In the genomic region with DNA sequence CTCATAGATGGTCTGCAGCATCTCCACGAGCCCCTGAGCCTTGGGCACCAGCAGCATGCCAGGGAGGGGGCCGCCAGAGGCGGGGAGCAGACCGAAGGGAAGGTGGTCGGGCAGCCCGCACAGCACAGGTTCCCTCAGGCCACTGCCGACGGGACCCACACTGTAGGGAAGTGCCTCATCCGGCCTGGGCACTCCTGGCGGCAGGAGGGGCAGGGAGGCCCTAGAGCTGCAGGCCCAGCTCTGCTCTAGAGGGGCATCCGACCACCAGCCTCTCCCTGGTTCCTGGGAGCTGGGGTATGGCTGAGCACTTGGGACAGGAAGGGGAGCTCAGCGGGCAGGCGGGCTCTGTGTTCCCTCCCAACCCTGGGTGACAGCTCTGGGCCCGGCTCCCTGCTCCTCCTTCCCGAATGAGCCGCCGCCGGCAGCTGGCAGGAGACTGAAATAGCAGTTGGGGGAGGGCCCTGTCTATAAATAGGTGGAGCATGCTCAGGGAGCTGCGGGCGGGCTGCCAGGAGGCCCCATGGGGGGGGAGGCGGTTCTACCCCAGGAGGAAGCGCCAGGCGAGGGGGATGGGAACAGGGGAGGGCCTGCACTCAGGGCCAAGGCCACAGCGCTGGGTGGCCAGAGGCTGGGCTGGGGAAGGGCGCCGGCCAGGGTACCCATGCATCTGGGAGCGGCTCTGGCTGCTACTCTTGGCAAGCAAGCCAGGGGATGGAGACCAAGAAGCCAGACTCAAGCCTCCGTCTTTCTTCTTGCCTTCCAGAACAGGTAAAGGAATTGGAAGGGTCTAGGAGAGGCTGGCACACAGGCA, we compare ENCODE assay signal across 1 cellular context.
TF ChIP-seq lines count a peak whose summit lies in the region.

No MANE protein-coding gene starts in this region.

TF ChIP-seq in HepG2, 621 proteins besides CTCF, POLR2A, EP300 and RAD21 (continued from another document and continues in another):
- TF ChIP-seq, protein P1, sequence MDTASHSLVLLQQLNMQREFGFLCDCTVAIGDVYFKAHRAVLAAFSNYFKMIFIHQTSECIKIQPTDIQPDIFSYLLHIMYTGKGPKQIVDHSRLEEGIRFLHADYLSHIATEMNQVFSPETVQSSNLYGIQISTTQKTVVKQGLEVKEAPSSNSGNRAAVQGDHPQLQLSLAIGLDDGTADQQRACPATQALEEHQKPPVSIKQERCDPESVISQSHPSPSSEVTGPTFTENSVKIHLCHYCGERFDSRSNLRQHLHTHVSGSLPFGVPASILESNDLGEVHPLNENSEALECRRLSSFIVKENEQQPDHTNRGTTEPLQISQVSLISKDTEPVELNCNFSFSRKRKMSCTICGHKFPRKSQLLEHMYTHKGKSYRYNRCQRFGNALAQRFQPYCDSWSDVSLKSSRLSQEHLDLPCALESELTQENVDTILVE (CRISPR knock-in tag; IDR thresholded peaks at IDR 0.05): peak; percentile 96
- TF ChIP-seq ZNF124 (CRISPR knock-in tag; IDR thresholded peaks at IDR 0.05) (peak; percentile 96), ETV6 (CRISPR knock-in tag; conservative IDR thresholded peaks at IDR 0.05) (peak; percentile 95), NBN (conservative IDR thresholded peaks at IDR 0.05) (no peak), TOPORS (CRISPR knock-in tag; IDR thresholded peaks at IDR 0.05) (peak; percentile 88), NFE2L2 (IDR thresholded peaks at IDR 0.05; ENCODE audit: low read length) (no peak; the same call in 1 of the 2 replicates), SRY (CRISPR knock-in tag; IDR thresholded peaks at IDR 0.05) (peak; percentile 78; the same call in 1 of the 2 replicates), MTF2 (CRISPR knock-in tag; IDR thresholded peaks at IDR 0.05; ENCODE audit: borderline replicate concordance) (no peak), CEBPB (IDR thresholded peaks at IDR 0.05; ENCODE audit: borderline replicate concordance, low read depth, low read length) (no peak), PRPF4 (IDR thresholded peaks at IDR 0.05; ENCODE audit: low read depth, low read length, poor library complexity, severe bottlenecking) (peak; percentile 99), BRD4 (CRISPR knock-in tag; IDR thresholded peaks at IDR 0.05) (peak; percentile 43), NFKB2 (CRISPR knock-in tag; IDR thresholded peaks at IDR 0.05; ENCODE audit: borderline replicate concordance) (peak; percentile 80; the same call in 1 of the 2 replicates), RFX3 (CRISPR knock-in tag; IDR thresholded peaks at IDR 0.05) (0 out of 2 replicates have a peak, but pooled peaks have one; percentile 36), RFX5 (IDR thresholded peaks at IDR 0.05; ENCODE audit: low read depth, low read length) (peak; percentile 16; the same call in 1 of the 2 replicates), ZNF775 (CRISPR knock-in tag; IDR thresholded peaks at IDR 0.05; ENCODE audit: borderline replicate concordance) (peak; percentile 84; the same call in 1 of the 2 replicates), REPIN1 (CRISPR knock-in tag; IDR thresholded peaks at IDR 0.05; ENCODE audit: borderline replicate concordance, low read depth) (peak; percentile 99), SMYD3 (CRISPR knock-in tag; IDR thresholded peaks at IDR 0.05) (peak; percentile 97), SETDB1 (CRISPR knock-in tag; IDR thresholded peaks at IDR 0.05; ENCODE audit: borderline replicate concordance) (no peak), ZNF34 (CRISPR knock-in tag; IDR thresholded peaks at IDR 0.05; ENCODE audit: borderline replicate concordance) (peak; percentile 93; the same call in 1 of the 2 replicates), ZNF333 (CRISPR knock-in tag; IDR thresholded peaks at IDR 0.05; ENCODE audit: borderline replicate concordance) (peak; percentile 87; the same call in 1 of the 2 replicates), REXO4 (CRISPR knock-in tag; IDR thresholded peaks at IDR 0.05; ENCODE audit: borderline replicate concordance) (no peak; the same call in 1 of the 2 replicates), NFIB (CRISPR knock-in tag; IDR thresholded peaks at IDR 0.05; ENCODE audit: borderline replicate concordance) (peak; percentile 88; the same call in 1 of the 2 replicates), MED8 (CRISPR knock-in tag; IDR thresholded peaks at IDR 0.05; ENCODE audit: insufficient replicate concordance) (peak; percentile 98), NFE2L1 (CRISPR knock-in tag; IDR thresholded peaks at IDR 0.05; ENCODE audit: borderline replicate concordance) (no peak)
- TF ChIP-seq, protein P2, sequence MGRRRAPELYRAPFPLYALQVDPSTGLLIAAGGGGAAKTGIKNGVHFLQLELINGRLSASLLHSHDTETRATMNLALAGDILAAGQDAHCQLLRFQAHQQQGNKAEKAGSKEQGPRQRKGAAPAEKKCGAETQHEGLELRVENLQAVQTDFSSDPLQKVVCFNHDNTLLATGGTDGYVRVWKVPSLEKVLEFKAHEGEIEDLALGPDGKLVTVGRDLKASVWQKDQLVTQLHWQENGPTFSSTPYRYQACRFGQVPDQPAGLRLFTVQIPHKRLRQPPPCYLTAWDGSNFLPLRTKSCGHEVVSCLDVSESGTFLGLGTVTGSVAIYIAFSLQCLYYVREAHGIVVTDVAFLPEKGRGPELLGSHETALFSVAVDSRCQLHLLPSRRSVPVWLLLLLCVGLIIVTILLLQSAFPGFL (CRISPR knock-in tag; IDR thresholded peaks at IDR 0.05): no peak
- TF ChIP-seq, protein P3, sequence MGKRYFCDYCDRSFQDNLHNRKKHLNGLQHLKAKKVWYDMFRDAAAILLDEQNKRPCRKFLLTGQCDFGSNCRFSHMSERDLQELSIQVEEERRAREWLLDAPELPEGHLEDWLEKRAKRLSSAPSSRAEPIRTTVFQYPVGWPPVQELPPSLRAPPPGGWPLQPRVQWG (CRISPR knock-in tag; IDR thresholded peaks at IDR 0.05; ENCODE audit: borderline replicate concordance, low read depth): no peak
- TF ChIP-seq, protein P4, sequence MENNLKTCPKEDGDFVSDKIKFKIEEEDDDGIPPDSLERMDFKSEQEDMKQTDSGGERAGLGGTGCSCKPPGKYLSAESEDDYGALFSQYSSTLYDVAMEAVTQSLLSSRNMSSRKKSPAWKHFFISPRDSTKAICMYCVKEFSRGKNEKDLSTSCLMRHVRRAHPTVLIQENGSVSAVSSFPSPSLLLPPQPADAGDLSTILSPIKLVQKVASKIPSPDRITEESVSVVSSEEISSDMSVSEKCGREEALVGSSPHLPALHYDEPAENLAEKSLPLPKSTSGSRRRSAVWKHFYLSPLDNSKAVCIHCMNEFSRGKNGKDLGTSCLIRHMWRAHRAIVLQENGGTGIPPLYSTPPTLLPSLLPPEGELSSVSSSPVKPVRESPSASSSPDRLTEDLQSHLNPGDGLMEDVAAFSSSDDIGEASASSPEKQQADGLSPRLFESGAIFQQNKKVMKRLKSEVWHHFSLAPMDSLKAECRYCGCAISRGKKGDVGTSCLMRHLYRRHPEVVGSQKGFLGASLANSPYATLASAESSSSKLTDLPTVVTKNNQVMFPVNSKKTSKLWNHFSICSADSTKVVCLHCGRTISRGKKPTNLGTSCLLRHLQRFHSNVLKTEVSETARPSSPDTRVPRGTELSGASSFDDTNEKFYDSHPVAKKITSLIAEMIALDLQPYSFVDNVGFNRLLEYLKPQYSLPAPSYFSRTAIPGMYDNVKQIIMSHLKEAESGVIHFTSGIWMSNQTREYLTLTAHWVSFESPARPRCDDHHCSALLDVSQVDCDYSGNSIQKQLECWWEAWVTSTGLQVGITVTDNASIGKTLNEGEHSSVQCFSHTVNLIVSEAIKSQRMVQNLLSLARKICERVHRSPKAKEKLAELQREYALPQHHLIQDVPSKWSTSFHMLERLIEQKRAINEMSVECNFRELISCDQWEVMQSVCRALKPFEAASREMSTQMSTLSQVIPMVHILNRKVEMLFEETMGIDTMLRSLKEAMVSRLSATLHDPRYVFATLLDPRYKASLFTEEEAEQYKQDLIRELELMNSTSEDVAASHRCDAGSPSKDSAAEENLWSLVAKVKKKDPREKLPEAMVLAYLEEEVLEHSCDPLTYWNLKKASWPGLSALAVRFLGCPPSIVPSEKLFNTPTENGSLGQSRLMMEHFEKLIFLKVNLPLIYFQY (CRISPR knock-in tag; IDR thresholded peaks at IDR 0.05; ENCODE audit: borderline replicate concordance): peak; percentile 81
- TF ChIP-seq, protein P5, sequence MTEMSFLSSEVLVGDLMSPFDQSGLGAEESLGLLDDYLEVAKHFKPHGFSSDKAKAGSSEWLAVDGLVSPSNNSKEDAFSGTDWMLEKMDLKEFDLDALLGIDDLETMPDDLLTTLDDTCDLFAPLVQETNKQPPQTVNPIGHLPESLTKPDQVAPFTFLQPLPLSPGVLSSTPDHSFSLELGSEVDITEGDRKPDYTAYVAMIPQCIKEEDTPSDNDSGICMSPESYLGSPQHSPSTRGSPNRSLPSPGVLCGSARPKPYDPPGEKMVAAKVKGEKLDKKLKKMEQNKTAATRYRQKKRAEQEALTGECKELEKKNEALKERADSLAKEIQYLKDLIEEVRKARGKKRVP (CRISPR knock-in tag; IDR thresholded peaks at IDR 0.05): peak in 1 of 2 experiments; percentile 78; a peak in 2 of 4 replicates
- TF ChIP-seq, protein P6, sequence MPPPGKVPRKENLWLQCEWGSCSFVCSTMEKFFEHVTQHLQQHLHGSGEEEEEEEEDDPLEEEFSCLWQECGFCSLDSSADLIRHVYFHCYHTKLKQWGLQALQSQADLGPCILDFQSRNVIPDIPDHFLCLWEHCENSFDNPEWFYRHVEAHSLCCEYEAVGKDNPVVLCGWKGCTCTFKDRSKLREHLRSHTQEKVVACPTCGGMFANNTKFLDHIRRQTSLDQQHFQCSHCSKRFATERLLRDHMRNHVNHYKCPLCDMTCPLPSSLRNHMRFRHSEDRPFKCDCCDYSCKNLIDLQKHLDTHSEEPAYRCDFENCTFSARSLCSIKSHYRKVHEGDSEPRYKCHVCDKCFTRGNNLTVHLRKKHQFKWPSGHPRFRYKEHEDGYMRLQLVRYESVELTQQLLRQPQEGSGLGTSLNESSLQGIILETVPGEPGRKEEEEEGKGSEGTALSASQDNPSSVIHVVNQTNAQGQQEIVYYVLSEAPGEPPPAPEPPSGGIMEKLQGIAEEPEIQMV (CRISPR knock-in tag; IDR thresholded peaks at IDR 0.05; ENCODE audit: low read depth): peak; percentile 79
- TF ChIP-seq, protein P7, sequence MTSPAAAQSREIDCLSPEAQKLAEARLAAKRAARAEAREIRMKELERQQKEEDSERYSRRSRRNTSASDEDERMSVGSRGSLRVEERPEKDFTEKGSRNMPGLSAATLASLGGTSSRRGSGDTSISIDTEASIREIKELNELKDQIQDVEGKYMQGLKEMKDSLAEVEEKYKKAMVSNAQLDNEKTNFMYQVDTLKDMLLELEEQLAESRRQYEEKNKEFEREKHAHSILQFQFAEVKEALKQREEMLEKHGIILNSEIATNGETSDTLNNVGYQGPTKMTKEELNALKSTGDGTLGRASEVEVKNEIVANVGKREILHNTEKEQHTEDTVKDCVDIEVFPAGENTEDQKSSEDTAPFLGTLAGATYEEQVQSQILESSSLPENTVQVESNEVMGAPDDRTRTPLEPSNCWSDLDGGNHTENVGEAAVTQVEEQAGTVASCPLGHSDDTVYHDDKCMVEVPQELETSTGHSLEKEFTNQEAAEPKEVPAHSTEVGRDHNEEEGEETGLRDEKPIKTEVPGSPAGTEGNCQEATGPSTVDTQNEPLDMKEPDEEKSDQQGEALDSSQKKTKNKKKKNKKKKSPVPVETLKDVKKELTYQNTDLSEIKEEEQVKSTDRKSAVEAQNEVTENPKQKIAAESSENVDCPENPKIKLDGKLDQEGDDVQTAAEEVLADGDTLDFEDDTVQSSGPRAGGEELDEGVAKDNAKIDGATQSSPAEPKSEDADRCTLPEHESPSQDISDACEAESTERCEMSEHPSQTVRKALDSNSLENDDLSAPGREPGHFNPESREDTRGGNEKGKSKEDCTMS (CRISPR knock-in tag; conservative IDR thresholded peaks at IDR 0.05): no peak
- TF ChIP-seq, protein P8, sequence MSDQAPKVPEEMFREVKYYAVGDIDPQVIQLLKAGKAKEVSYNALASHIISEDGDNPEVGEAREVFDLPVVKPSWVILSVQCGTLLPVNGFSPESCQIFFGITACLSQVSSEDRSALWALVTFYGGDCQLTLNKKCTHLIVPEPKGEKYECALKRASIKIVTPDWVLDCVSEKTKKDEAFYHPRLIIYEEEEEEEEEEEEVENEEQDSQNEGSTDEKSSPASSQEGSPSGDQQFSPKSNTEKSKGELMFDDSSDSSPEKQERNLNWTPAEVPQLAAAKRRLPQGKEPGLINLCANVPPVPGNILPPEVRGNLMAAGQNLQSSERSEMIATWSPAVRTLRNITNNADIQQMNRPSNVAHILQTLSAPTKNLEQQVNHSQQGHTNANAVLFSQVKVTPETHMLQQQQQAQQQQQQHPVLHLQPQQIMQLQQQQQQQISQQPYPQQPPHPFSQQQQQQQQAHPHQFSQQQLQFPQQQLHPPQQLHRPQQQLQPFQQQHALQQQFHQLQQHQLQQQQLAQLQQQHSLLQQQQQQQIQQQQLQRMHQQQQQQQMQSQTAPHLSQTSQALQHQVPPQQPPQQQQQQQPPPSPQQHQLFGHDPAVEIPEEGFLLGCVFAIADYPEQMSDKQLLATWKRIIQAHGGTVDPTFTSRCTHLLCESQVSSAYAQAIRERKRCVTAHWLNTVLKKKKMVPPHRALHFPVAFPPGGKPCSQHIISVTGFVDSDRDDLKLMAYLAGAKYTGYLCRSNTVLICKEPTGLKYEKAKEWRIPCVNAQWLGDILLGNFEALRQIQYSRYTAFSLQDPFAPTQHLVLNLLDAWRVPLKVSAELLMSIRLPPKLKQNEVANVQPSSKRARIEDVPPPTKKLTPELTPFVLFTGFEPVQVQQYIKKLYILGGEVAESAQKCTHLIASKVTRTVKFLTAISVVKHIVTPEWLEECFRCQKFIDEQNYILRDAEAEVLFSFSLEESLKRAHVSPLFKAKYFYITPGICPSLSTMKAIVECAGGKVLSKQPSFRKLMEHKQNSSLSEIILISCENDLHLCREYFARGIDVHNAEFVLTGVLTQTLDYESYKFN (CRISPR knock-in tag; conservative IDR thresholded peaks at IDR 0.05): peak; percentile 100
- TF ChIP-seq, protein P9, sequence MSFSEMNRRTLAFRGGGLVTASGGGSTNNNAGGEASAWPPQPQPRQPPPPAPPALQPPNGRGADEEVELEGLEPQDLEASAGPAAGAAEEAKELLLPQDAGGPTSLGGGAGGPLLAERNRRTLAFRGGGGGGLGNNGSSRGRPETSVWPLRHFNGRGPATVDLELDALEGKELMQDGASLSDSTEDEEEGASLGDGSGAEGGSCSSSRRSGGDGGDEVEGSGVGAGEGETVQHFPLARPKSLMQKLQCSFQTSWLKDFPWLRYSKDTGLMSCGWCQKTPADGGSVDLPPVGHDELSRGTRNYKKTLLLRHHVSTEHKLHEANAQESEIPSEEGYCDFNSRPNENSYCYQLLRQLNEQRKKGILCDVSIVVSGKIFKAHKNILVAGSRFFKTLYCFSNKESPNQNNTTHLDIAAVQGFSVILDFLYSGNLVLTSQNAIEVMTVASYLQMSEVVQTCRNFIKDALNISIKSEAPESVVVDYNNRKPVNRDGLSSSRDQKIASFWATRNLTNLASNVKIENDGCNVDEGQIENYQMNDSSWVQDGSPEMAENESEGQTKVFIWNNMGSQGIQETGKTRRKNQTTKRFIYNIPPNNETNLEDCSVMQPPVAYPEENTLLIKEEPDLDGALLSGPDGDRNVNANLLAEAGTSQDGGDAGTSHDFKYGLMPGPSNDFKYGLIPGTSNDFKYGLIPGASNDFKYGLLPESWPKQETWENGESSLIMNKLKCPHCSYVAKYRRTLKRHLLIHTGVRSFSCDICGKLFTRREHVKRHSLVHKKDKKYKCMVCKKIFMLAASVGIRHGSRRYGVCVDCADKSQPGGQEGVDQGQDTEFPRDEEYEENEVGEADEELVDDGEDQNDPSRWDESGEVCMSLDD (CRISPR knock-in tag; IDR thresholded peaks at IDR 0.05; ENCODE audit: borderline replicate concordance): no peak; the same call in 1 of the 2 replicates
- TF ChIP-seq, protein P10, sequence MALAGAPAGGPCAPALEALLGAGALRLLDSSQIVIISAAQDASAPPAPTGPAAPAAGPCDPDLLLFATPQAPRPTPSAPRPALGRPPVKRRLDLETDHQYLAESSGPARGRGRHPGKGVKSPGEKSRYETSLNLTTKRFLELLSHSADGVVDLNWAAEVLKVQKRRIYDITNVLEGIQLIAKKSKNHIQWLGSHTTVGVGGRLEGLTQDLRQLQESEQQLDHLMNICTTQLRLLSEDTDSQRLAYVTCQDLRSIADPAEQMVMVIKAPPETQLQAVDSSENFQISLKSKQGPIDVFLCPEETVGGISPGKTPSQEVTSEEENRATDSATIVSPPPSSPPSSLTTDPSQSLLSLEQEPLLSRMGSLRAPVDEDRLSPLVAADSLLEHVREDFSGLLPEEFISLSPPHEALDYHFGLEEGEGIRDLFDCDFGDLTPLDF (CRISPR knock-in tag; IDR thresholded peaks at IDR 0.05): no peak
